In the genomic region with DNA sequence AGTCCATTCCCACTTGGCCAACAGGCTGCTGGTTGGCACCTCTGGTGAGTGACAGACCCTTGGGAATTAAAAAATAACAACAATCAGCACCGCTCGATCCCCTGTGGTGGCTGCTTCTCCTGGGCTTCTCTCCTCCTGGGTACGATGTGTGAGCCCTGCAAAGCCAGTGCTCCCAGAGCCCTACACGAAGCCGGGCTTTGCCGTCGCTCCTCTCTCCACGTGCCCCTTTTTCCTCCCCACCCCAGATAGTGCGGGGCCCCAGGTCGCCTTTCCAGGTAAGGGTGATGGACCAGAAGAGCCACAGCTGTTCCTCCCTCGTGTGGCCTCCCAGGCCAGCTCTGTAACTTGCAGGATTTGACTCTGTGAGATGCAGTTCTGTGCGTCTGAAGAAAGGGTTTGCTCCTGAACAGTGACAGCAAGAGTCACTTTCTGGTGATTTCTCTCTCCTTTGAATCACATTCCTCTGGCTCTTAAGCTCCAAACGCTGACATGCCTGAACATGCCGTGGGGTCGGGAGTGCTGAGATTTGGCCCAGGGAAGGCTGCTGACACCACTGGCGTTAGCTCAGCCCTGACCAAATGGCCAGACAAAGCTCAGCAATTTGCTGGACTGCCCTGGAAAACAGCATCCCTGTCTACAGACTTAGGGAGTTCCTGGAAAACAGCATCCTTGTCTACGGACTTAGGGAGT, we compare ENCODE assay signal across 23 cellular contexts. TPM values are rescaled to one million over a fixed set of nuclear protein-coding genes. Genes with fewer than 3 reads are reported as not detected.
DNase-seq lines count a peak whose midpoint lies in the region; ATAC-seq and TF ChIP-seq lines count a peak whose summit lies in the region.
"Had no signal": no experiment of that assay in that cellular context is flagged by ENCODE, and none has a peak within 500 bp of the region (broad histone marks: within the 10 kb centered on the region; RNA-seq: fewer than 3 reads in every experiment).

No MANE protein-coding gene starts in this region.

- peaks cover under 1% of the 10 kb centered on the region; the same call in 1 of the 2 replicates for H3K27me3 ChIP-seq in SJCRH30
- H3K27me3 ChIP-seq: neutrophil, SJSA1, testis had no signal

- H3K4me1 ChIP-seq in SJCRH30: peaks cover 5% of the 10 kb centered on the region; the same call in 1 of the 2 replicates
- H3K4me1 ChIP-seq: SJSA1, testis had no signal

- no peaks in the 10 kb centered on the region for H3K9me3 ChIP-seq in SJCRH30 (replicated peaks)
- H3K9me3 ChIP-seq: neutrophil, SJSA1, testis had no signal

- TF ChIP-seq CTCF in fibroblast of the aortic adventitia (IDR thresholded peaks at IDR 0.05; ENCODE audit: insufficient read depth, low read length): no peak
- no peak for TF ChIP-seq CTCF in nephron (IDR thresholded peaks at IDR 0.05; ENCODE audit: unreplicated experiment in 3 of 3)

- in situ Hi-C loops in G401 (cut with HindIII; ENCODE audit: low sequenced_read_pairs): no loop called here

- no peak overlapping the region for H3K27ac ChIP-seq in SJCRH30
- H3K27ac ChIP-seq: neutrophil, SJSA1, testis, VCaP had no signal

- no peaks in the 10 kb centered on the region for H3K36me3 Mint-ChIP-seq in nephron (ENCODE audit: low read depth)
- H3K36me3 Mint-ChIP-seq: CD8-positive, alpha-beta memory T cell had no signal

- H3K9me3 Mint-ChIP-seq in nephron: no peaks in the 10 kb centered on the region
- H3K9me3 Mint-ChIP-seq: activated CD4-positive, alpha-beta memory T cell treated with anti-CD3 and anti-CD28 coated beads, Interleukin-2, amount 10 ng/mL, durations not matched to agents 7 days and 5 days; CD8-positive, alpha-beta memory T cell; T-helper 1 cell treated with Interleukin-12 subunit alpha and Interleukin-12 subunit beta and Interleukin-4 antibody, amounts not matched to agents 30 μg/mL and 1 μg/mL, for 36 hours had no signal

- H3K4me3 ChIP-seq in SJCRH30 (no peak overlapping the region), fibroblast of the aortic adventitia (ENCODE audit: low read depth, low read length) (no peak overlapping the region)
- H3K4me3 ChIP-seq: SJSA1, testis had no signal

- H3K27ac Mint-ChIP-seq in nephron: peak overlapping the region in 2 of 3 experiments; percentile 14 to 68
- H3K27ac Mint-ChIP-seq: activated CD4-positive, alpha-beta memory T cell treated with anti-CD3 and anti-CD28 coated beads, Interleukin-2, amount 10 ng/mL, durations not matched to agents 7 days and 5 days; CD8-positive, alpha-beta memory T cell; T-helper 1 cell treated with Interleukin-12 subunit alpha and Interleukin-12 subunit beta and Interleukin-4 antibody, amounts not matched to agents 30 μg/mL and 1 μg/mL, for 36 hours had no signal

- DNase-seq in G401 (ENCODE audit: low spot score) (peak; percentile 28), SJCRH30 (peak; percentile 32 to 41), fibroblast of the aortic adventitia (ENCODE audit: low read depth) (peak; percentile 42), NCI-H226 (no peak)
- DNase-seq in activated naive CD4-positive, alpha-beta T cell treated with anti-CD3 and anti-CD28 coated beads, Interleukin-2, amount 50 U/mL, for 16 hours: no peak
- DNase-seq: activated CD4-positive, alpha-beta memory T cell treated with anti-CD3 and anti-CD28 coated beads, Interleukin-2, amount 10 ng/mL, durations not matched to agents 7 days and 5 days; activated naive CD4-positive, alpha-beta T cell; amygdala; CD8-positive, alpha-beta memory T cell; DMS79; hypothalamus; kidney glomerular epithelial cell; retina; stimulated activated CD4-positive, alpha-beta T cell treated with anti-CD3 and anti-CD28 coated beads, Interleukin-15, amount 100 ng/mL, for 24 hours; testis had no signal

- no peak overlapping the region for H3K4me3 Mint-ChIP-seq in nephron
- H3K4me3 Mint-ChIP-seq: activated CD4-positive, alpha-beta memory T cell treated with anti-CD3 and anti-CD28 coated beads, Interleukin-2, amount 10 ng/mL, durations not matched to agents 7 days and 5 days; CD8-positive, alpha-beta memory T cell; T-helper 1 cell treated with Interleukin-12 subunit alpha and Interleukin-12 subunit beta and Interleukin-4 antibody, amounts not matched to agents 30 μg/mL and 1 μg/mL, for 36 hours had no signal

- no peak for ATAC-seq in GM21515 (IDR thresholded peaks at IDR 0.05; ENCODE audit: unreplicated experiment)
- no peak for ATAC-seq in HG02642 (IDR thresholded peaks at IDR 0.05; ENCODE audit: poor library complexity, unreplicated experiment)

- no peaks in the 10 kb centered on the region for H3K36me3 ChIP-seq in SJCRH30
- H3K36me3 ChIP-seq: neutrophil, SJSA1 had no signal

- peaks cover 68% of the 10 kb centered on the region for H3K27me3 Mint-ChIP-seq in nephron (ENCODE audit: low read depth)
- H3K27me3 Mint-ChIP-seq: activated CD4-positive, alpha-beta memory T cell treated with anti-CD3 and anti-CD28 coated beads, Interleukin-2, amount 10 ng/mL, durations not matched to agents 7 days and 5 days had no signal

- H3K4me1 Mint-ChIP-seq in nephron: peaks cover 59% of the 10 kb centered on the region
- H3K4me1 Mint-ChIP-seq: activated CD4-positive, alpha-beta memory T cell treated with anti-CD3 and anti-CD28 coated beads, Interleukin-2, amount 10 ng/mL, durations not matched to agents 7 days and 5 days; CD8-positive, alpha-beta memory T cell had no signal

RNA-seq across cellular contexts. Expression of a gene that starts 59.2 kb away (rescaled TPM):
- 0.18 and 0.51 TPM in 2 replicates for total RNA-seq in G401 (2014; rRNA removed; shearing (Covaris generic))
- 12.6 and 13.6 TPM in 2 replicates for total RNA-seq in SJCRH30 (2014; rRNA removed; shearing (Covaris generic))
- 0.09 and 4.9 TPM in 2 replicates for total RNA-seq in fibroblast of the aortic adventitia (ENCODE audit: low replicate concordance)
- total RNA-seq: OCI-LY7 had no signal

Comparison
In these comparisons a context has a peak if more than half of its experiments do, and no peak if none do; other contexts are left out.
1. DNase-seq: peak in G401 (single experiment), SJCRH30 (2 of 2) and fibroblast of the aortic adventitia (single experiment); none in activated naive CD4-positive, alpha-beta T cell treated with anti-CD3 and anti-CD28 coated beads, Interleukin-2, amount 50 U/mL, for 16 hours (single experiment) and NCI-H226 (single experiment).